1 cellular context compared by ENCODE assay signal in the genomic region with DNA sequence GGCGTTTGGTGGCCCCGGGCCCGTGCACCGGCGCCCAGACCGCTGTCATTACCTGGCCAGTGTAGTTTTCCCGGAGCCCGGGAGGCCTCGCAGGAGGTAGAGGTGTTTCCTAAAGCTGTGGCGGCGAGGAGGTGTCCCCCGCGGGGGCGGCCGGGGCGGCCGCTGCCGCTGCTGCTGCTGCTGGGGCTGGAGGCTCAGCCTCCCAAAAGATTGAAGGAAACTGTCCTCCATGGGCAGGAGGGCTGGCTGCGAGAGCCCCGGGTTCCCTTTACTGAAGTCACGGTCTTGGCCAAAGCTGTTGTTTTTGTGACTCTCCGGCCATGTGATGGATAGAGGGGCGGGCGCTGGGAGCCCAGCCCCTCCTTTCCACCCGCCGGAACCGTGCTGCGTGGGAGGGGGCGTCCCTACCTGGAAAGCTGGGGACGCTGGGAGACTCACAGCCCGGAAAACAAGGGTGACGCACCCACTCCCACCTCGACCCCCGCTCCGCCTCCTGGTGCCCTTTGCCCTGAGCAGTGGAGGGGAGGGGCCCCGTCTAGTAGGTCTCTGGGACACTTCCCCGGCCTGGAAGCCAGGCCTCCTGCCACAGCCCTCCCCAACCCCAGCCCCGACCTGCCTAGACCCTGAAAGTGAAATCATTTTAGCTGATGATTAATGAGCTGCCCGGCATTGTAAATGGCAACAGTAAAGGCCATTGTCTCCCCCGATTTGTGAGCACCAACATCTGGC.
A peak's percentile ranks its signal among the peaks of the same experiment; 100 is the strongest.
TF ChIP-seq lines count a peak whose summit lies in the region.

A gene (minus strand): TSS at position 279 of the 729 bp plus-strand sequence. CDS start 48 bp downstream, at position 231.

TF ChIP-seq in H1, 55 proteins besides CTCF, POLR2A, EP300 and RAD21 (continued from another document):
- TF ChIP-seq, protein P1, sequence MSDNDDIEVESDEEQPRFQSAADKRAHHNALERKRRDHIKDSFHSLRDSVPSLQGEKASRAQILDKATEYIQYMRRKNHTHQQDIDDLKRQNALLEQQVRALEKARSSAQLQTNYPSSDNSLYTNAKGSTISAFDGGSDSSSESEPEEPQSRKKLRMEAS (IDR thresholded peaks at IDR 0.05): peak; percentile 52; the same call in 1 of the 2 replicates
- TF ChIP-seq KDM4A (IDR thresholded peaks at IDR 0.05; ENCODE audit: low read depth, low read length, severe bottlenecking) (peak; percentile 68), KDM5A (IDR thresholded peaks at IDR 0.05; ENCODE audit: low read length) (no peak), TAF1 (IDR thresholded peaks at IDR 0.05; ENCODE audit: low read depth, low read length) (peak; percentile 15; the same call in 1 of the 2 replicates), TBP (IDR thresholded peaks at IDR 0.05; ENCODE audit: low read depth, low read length) (0 out of 2 replicates have a peak, but pooled peaks have one; percentile 24)
- TF ChIP-seq, protein P2, sequence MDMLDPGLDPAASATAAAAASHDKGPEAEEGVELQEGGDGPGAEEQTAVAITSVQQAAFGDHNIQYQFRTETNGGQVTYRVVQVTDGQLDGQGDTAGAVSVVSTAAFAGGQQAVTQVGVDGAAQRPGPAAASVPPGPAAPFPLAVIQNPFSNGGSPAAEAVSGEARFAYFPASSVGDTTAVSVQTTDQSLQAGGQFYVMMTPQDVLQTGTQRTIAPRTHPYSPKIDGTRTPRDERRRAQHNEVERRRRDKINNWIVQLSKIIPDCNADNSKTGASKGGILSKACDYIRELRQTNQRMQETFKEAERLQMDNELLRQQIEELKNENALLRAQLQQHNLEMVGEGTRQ (IDR thresholded peaks at IDR 0.05; ENCODE audit: low read length): 0 out of 2 replicates have a peak, but pooled peaks have one; percentile 8
